ENCODE assay signal across 9 cellular contexts in genomic region chr20:62927128-62927705, GRCh38. TPM values are rescaled to one million over a fixed set of nuclear protein-coding genes. Genes with fewer than 3 reads are reported as not detected.
DNase-seq lines count a peak whose midpoint lies in the region; ATAC-seq and TF ChIP-seq lines count a peak whose summit lies in the region.
"Had no signal": no experiment of that assay in that cellular context is flagged by ENCODE, and none has a peak within 500 bp of the region (broad histone marks: within the 10 kb centered on the region; RNA-seq: fewer than 3 reads in every experiment).

No MANE protein-coding gene starts in this region.

- DNase-seq in GM12865 (ENCODE audit: low read depth), result no peak
- DNase-seq in T-cell, result no peak
- no peak for DNase-seq in fibroblast of villous mesenchyme (ENCODE audit: low read depth)
- DNase-seq in skeletal muscle cell (ENCODE audit: low read depth), result no peak
- DNase-seq in NOMO-1 treated with dmso at 0.1 percent for 144 hours (lab: John Stamatoyannopoulos, UW; ENCODE audit: unreplicated experiment), result no peak
- no peak for DNase-seq in occipital lobe (lab: John Stamatoyannopoulos, UW)

- CTCF ChIA-PET in T-cell (lab: Charles Lee), result interaction anchor here in 1 of 2 donors (1.0 to 1.8 kb wide), 3 partner anchors 8 to 10 kb away, joined by 4 to 6 read pairs (median 4); no protein-coding TSS in a partner anchor

- no peaks in the 10 kb centered on the region for H3K27me3 Mint-ChIP-seq in T-cell

- H3K4me1 Mint-ChIP-seq in T-cell, result peaks cover 66 to 78% (median 67%) of the 10 kb centered on the region in 3 donors

- peak overlapping the region; percentile 94 to 97 (median 96) for H3K4me3 Mint-ChIP-seq in T-cell

- H3K27ac Mint-ChIP-seq in T-cell, result peak overlapping the region; percentile 95 to 96

- POLR2A ChIA-PET in T-cell (lab: Charles Lee), result interaction anchor here in 1 of 2 donors (1.1 kb wide), 1 partner anchor 10 kb away, joined by 4 read pairs; no protein-coding TSS in a partner anchor

- H3K4me3 ChIP-seq in GM12865 (ENCODE audit: low read depth, low read length), result peak overlapping the region; percentile 90
- H3K4me3 ChIP-seq in fibroblast of villous mesenchyme (ENCODE audit: low read depth, low read length), result peak overlapping the region; percentile 96
- H3K4me3 ChIP-seq in skeletal muscle cell (ENCODE audit: low read depth, low read length), result peak overlapping the region; percentile 93

- TF ChIP-seq CTCF in GM12865 (IDR thresholded peaks at IDR 0.05; ENCODE audit: insufficient read depth, low read depth, low read length, missing control alignments) (no peak), fibroblast of villous mesenchyme (IDR thresholded peaks at IDR 0.05; ENCODE audit: insufficient read depth, low read depth, low read length) (no peak)

- no peaks in the 10 kb centered on the region for H3K9me3 Mint-ChIP-seq in T-cell

- H3K36me3 Mint-ChIP-seq in T-cell, result no peaks in the 10 kb centered on the region

- no peak for ATAC-seq in T-cell (replicated peaks in 1 of 4)
- ATAC-seq in GM21825 (IDR thresholded peaks at IDR 0.05; ENCODE audit: unreplicated experiment), result no peak
- ATAC-seq in GM19351 (IDR thresholded peaks at IDR 0.05; ENCODE audit: unreplicated experiment), result no peak

RNA-seq across cellular contexts. Expression of gene DIDO1, which starts 0.9 kb away (rescaled TPM):
- 100 to 1,000 TPM in 3 of 5 donors, 10 to 100 TPM in 2; 70.5 to 116 (median 113) TPM for total RNA-seq in T-cell
- 41.2 and 47.5 TPM in 2 replicates for total RNA-seq in fibroblast of villous mesenchyme
- 43.4 TPM for total RNA-seq in occipital lobe

RNA-seq across cellular contexts. Expression of gene GID8, which starts 10.7 kb away (rescaled TPM):
- total RNA-seq in T-cell (10 to 100 TPM; 33.1 to 43.4 (median 41.2) TPM), fibroblast of villous mesenchyme (31.2 and 34.5 TPM in 2 replicates), occipital lobe (56.9 TPM)

RNA-seq across cellular contexts. Expression of gene SLC17A9, which starts 25.3 kb away (rescaled TPM):
- 1 to 10 TPM; 5.3 to 8.8 (median 8.3) TPM for total RNA-seq in T-cell
- total RNA-seq in fibroblast of villous mesenchyme, result 23.7 and 24.8 TPM in 2 replicates
- 0.16 TPM for total RNA-seq in occipital lobe
- total RNA-seq: myocyte had no signal
